8 cellular contexts compared by ENCODE assay signal in the genomic region with DNA sequence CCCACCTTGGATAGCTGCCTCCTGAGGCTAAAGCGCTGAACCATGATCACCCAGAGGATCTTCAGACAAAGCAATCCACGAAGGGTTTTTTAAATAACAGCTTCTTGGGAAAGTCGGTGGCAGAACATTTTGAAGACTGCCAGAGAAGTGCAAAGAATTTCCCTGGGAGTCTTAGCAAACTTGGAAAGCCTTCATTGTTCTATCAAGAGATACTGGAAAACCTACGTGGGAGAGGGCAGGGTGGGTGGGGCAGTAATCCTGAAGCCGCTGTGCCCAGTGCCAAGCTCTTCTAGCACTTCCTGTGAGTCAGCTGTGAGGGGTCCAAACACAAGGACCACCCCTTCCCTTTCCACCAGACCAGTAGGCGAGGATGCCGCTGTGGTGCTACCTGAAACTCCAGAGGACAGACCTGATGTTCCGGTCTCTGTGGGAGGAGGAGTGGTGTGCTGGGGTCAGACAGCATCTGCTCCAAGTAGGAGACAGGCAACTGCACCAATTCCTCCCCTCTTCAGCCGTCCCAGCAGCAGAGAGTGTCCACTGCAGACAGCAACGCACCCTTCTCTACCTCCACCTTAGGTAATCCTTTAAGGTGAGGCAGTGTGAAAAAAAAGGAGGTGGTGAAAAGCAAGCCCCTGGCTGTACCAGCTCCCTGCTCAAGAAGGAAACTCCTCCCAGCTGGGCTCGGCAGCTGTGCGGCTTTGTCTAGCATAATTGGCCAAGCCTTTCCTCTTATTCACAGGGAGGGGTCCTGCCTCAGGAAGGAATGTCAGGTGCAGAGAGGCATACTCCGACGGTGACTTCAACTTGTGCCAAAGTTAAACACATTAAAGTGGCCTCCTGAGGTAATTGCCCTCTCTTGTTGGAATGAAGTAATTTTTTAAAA.
DNase-seq lines count a peak whose midpoint lies in the region; ATAC-seq, FAIRE-seq and TF ChIP-seq lines count a peak whose summit lies in the region.

No MANE protein-coding gene starts in this region.

- peak; percentile 85 for DNase-seq in DMS79 (lab: John Stamatoyannopoulos, UW)
- peak; percentile 14 for DNase-seq in HTR-8/SVneo (ENCODE audit: insufficient read length, low spot score)
- peak in 2 of 3 donors; percentile 58 to 60 for DNase-seq in Peyer's patch
- peak; percentile 95 for DNase-seq in epithelial cell of prostate (ENCODE audit: low read depth, low spot score)
- peak; percentile 2 for DNase-seq in naive B cell
- DNase-seq in stimulated activated CD8-positive, alpha-beta memory T cell treated with anti-CD3 and anti-CD28 coated beads, Interleukin-4, amount 100 ng/mL, for 48 hours = no peak
- DNase-seq in superior temporal gyrus (ENCODE audit: extremely low spot score) = no peak

- TF ChIP-seq CTCF in Peyer's patch (IDR thresholded peaks at IDR 0.05) = no peak

- H3K36me3 ChIP-seq in Peyer's patch = no peaks in the 10 kb centered on the region

- ATAC-seq in naive B cell (ENCODE audit: low read depth in 2 of 2) = peak; percentile 52 to 59
- no peak for ATAC-seq in HG03442 (IDR thresholded peaks at IDR 0.05; ENCODE audit: unreplicated experiment)

- peak overlapping the region in 3 of 6 donors; percentile 13 to 82 (median 44) for H3K27ac Mint-ChIP-seq in naive B cell

- H3K27ac ChIP-seq in Peyer's patch = peak overlapping the region in 1 of 4 donors; percentile 20
- H3K27ac ChIP-seq in epithelial cell of prostate = peak overlapping the region; percentile 100

- no peaks in the 10 kb centered on the region for H3K36me3 Mint-ChIP-seq in naive B cell

- H3K4me1 ChIP-seq in Peyer's patch = peaks cover 0 to 16% (median 0%) of the 10 kb centered on the region in 4 donors

- no peak for FAIRE-seq in HTR-8/SVneo (lab: Jason Lieb, UNC)

- H3K27me3 ChIP-seq in Peyer's patch = no peaks in the 10 kb centered on the region

- H3K9me3 Mint-ChIP-seq in naive B cell = no peaks in the 10 kb centered on the region

- no peak for TF ChIP-seq POLR2A in Peyer's patch (IDR thresholded peaks at IDR 0.05)

- H3K9me3 ChIP-seq in Peyer's patch = no peaks in the 10 kb centered on the region

- H3K4me3 Mint-ChIP-seq in naive B cell = peak overlapping the region in 7 of 8 donors; percentile 37 to 88 (median 62)

- H3K4me3 ChIP-seq in Peyer's patch = peak overlapping the region in 1 of 4 donors; percentile 15

- H3K27me3 Mint-ChIP-seq in naive B cell = no peaks in the 10 kb centered on the region

- peaks cover 14 to 24% (median 19%) of the 10 kb centered on the region in 3 donors for H3K4me1 Mint-ChIP-seq in naive B cell

Comparison
In these comparisons a context has a peak if more than half of its experiments do, and no peak if none do; other contexts are left out.
1. DNase-seq: peak in DMS79 (single experiment), HTR-8/SVneo (single experiment), Peyer's patch (2 of 3), epithelial cell of prostate (single experiment) and naive B cell (single experiment); none in stimulated activated CD8-positive, alpha-beta memory T cell treated with anti-CD3 and anti-CD28 coated beads, Interleukin-4, amount 100 ng/mL, for 48 hours (single experiment) and superior temporal gyrus (single experiment).